ENCODE assay signal across 9 cellular contexts in genomic region chrX:20060961-20061868, GRCh38. TPM values are rescaled to one million over a fixed set of nuclear protein-coding genes. Genes with fewer than 3 reads are reported as not detected.
DNase-seq lines count a peak whose midpoint lies in the region; ATAC-seq, FAIRE-seq and TF ChIP-seq lines count a peak whose summit lies in the region.
"Had no signal": no experiment of that assay in that cellular context is flagged by ENCODE, and none has a peak within 500 bp of the region (broad histone marks: within the 10 kb centered on the region; RNA-seq: fewer than 3 reads in every experiment).

No MANE protein-coding gene starts in this region.

- no peaks in the 10 kb centered on the region for H3K36me3 ChIP-seq in MM.1S (replicated peaks; ENCODE audit: insufficient read depth, low read length)
- H3K36me3 ChIP-seq in GM12878 (ENCODE audit: control insufficient read depth in 2 of 2, insufficient read depth in 2 of 2, low read length in 1 of 2) = no peaks in the 10 kb centered on the region
- no peaks in the 10 kb centered on the region for H3K36me3 ChIP-seq in psoas muscle (ENCODE audit: insufficient read depth in 1 of 2, low read depth in 1 of 2)
- H3K36me3 ChIP-seq in neural progenitor cell = no peaks in the 10 kb centered on the region
- H3K36me3 ChIP-seq: thoracic aorta had no signal

- H3K9me3 ChIP-seq in MM.1S (replicated peaks; ENCODE audit: insufficient read depth, low read length) (no peaks in the 10 kb centered on the region), GM12878 (replicated peaks; ENCODE audit: control insufficient read depth, insufficient read depth, low read length) (no peaks in the 10 kb centered on the region), psoas muscle (no peaks in the 10 kb centered on the region), neural progenitor cell (ENCODE audit: low read depth) (no peaks in the 10 kb centered on the region)
- H3K9me3 ChIP-seq: thoracic aorta had no signal

- H3K79me2 ChIP-seq in MM.1S (ENCODE audit: low read length) (no peaks in the 10 kb centered on the region), GM12878 (ENCODE audit: control insufficient read depth, insufficient read depth, low read length) (no peaks in the 10 kb centered on the region), neural progenitor cell (ENCODE audit: low read depth) (no peaks in the 10 kb centered on the region)

- CTCF ChIA-PET in GM12878 (lab: Yijun Ruan, JAX) = interaction anchor here (0.9 to 10.3 kb wide), 12 partner anchors 10 to 198 kb away, joined by 3 to 183 read pairs (median 4); partner anchors contain the start of gene BCLAF3

- TF ChIP-seq RAD21 in GM12878 (IDR thresholded peaks at IDR 0.05; ENCODE audit: insufficient read depth, low read depth, low read length) = no peak

- FAIRE-seq in GM12878 (lab: Jason Lieb, UNC) = no peak

- peaks cover 4% of the 10 kb centered on the region for H3K4me1 Mint-ChIP-seq in neural progenitor cell

- peak overlapping the region; percentile 70 for H2AFZ ChIP-seq in MM.1S (ENCODE audit: low read length)
- H2AFZ ChIP-seq in GM12878 (ENCODE audit: control insufficient read depth, low read depth, low read length) = no peak overlapping the region
- H2AFZ ChIP-seq in neural progenitor cell (replicated peaks) = no peak overlapping the region

- ATAC-seq in GM18517 (IDR thresholded peaks at IDR 0.05; ENCODE audit: unreplicated experiment) (peak; percentile 81), GM21825 (IDR thresholded peaks at IDR 0.05; ENCODE audit: unreplicated experiment) (peak; percentile 71), GM12878 (peak; percentile 83), psoas muscle (no peak)

- peaks cover 19% of the 10 kb centered on the region for H3F3A ChIP-seq in MM.1S (ENCODE audit: insufficient read depth, low read length)
- H3F3A ChIP-seq in neural progenitor cell (ENCODE audit: low read depth) = no peaks in the 10 kb centered on the region

- H3K9ac ChIP-seq in MM.1S (ENCODE audit: low read length) (peak overlapping the region; percentile 41; the same call in 1 of the 2 replicates), GM12878 (ENCODE audit: control insufficient read depth, insufficient read depth, low read length) (no peak overlapping the region), neural progenitor cell (no peak overlapping the region)

- in situ Hi-C loops in GM12878 (cut with MboI) = loop anchor here (25.0 kb wide), 2 partner anchors 149 to 1674 kb away; no protein-coding TSS in a partner anchor

- no peak for TF ChIP-seq POLR2A in GM12878 (IDR thresholded peaks at IDR 0.05; ENCODE audit: low read depth, low read length)

- intact Hi-C loops in GM12878 (cut with micrococcal nuclease; ENCODE audit: unreplicated experiment) = no loop called here
- intact Hi-C loops in psoas muscle (cut with DNase I) = no loop called here

- H3K27me3 Mint-ChIP-seq in neural progenitor cell (ENCODE audit: insufficient read depth, low read depth) = peaks cover 5% of the 10 kb centered on the region

- BruUV-seq in GM12878 (replicated peaks; lab: Mats Ljungman, UMichigan) = no TSS peak

- H3K27ac Mint-ChIP-seq in neural progenitor cell = no peak overlapping the region

- H3K4me3 ChIP-seq in MM.1S (ENCODE audit: low read length) (no peak overlapping the region; the same call in 1 of the 2 replicates), GM12878 (no peak overlapping the region), psoas muscle (no peak overlapping the region), neural progenitor cell (no peak overlapping the region)
- H3K4me3 ChIP-seq: thoracic aorta had no signal

- 14% methylated on average over 5 of the region's 5 CpGs for WGBS in GM12878 (ENCODE audit: insufficient coverage, insufficient replicate concordance, low lambda C conversion rate, missing lambda C conversion rate)
- 63 to 79% (median 71%) methylated on average over 4 to 5 of the region's 5 CpGs for WGBS in psoas muscle, 3 donors

- peak; percentile 75 for DNase-seq in MM.1S
- peak; percentile 53 for DNase-seq in GM12878 (ENCODE audit: low read depth, low spot score)
- no peak for DNase-seq in psoas muscle
- no peak for DNase-seq in neural progenitor cell (ENCODE audit: low spot score)
- DNase-seq in dermis blood vessel endothelial cell = no peak
- no peak for DNase-seq in NCI-H748 treated with DMSO at 0.1 percent for 48 hours (lab: John Stamatoyannopoulos, UW)

- H3K9me3 Mint-ChIP-seq in neural progenitor cell = peaks cover 2% of the 10 kb centered on the region

- H3K4me1 ChIP-seq in MM.1S (ENCODE audit: low read length) = peaks cover 23% of the 10 kb centered on the region
- no peaks in the 10 kb centered on the region for H3K4me1 ChIP-seq in GM12878 (ENCODE audit: control insufficient read depth, insufficient read depth, low read length)
- no peaks in the 10 kb centered on the region for H3K4me1 ChIP-seq in psoas muscle
- H3K4me1 ChIP-seq in neural progenitor cell = no peaks in the 10 kb centered on the region

- SMC1A ChIA-PET in GM12878 (lab: Charles Lee; ENCODE audit: uncharacterized antibody, unreplicated experiment) = interaction anchor here (0.7 to 1.8 kb wide), 17 partner anchors 8 to 315 kb away, joined by 3 to 12 read pairs (median 3); partner anchors contain the start of gene BCLAF3

- peak overlapping the region; percentile 48 for H3K4me2 ChIP-seq in MM.1S (ENCODE audit: low read depth, low read length)
- no peak overlapping the region for H3K4me2 ChIP-seq in GM12878 (ENCODE audit: control insufficient read depth, insufficient read depth)
- no peak overlapping the region for H3K4me2 ChIP-seq in neural progenitor cell

- TF ChIP-seq EP300 in GM12878 (IDR thresholded peaks at IDR 0.05; ENCODE audit: borderline replicate concordance in 1 of 2, control insufficient read depth in 1 of 2, low read depth in 2 of 2, low read length in 2 of 2) = no peak

- TF ChIP-seq CTCF in MM.1S (IDR thresholded peaks at IDR 0.05; ENCODE audit: low read length) (peak; percentile 27), GM12878 (IDR thresholded peaks at IDR 0.05 in 2 of 3, conservative IDR thresholded peaks at IDR 0.05 in 1 of 3; ENCODE audit: control insufficient read depth in 2 of 3, extremely low read depth in 1 of 3, insufficient read depth in 1 of 3, low read depth in 3 of 3, low read length in 3 of 3) (0 out of 6 replicates have a peak, but pooled peaks of 1 of the 3 experiments have one; percentile 7), psoas muscle (IDR thresholded peaks at IDR 0.05) (no peak), neural progenitor cell (IDR thresholded peaks at IDR 0.05) (no peak)

- no peaks in the 10 kb centered on the region for H3K9me2 ChIP-seq in MM.1S (replicated peaks; ENCODE audit: insufficient read depth, low read length)

- no peak overlapping the region for H3K4me3 Mint-ChIP-seq in neural progenitor cell

- POLR2A ChIA-PET in GM12878 (lab: Charles Lee) = interaction anchor here (0.8 to 1.9 kb wide), 5 partner anchors 9 to 156 kb away, joined by 3 to 8 read pairs (median 4); no protein-coding TSS in a partner anchor

- H3K27me3 ChIP-seq in MM.1S (replicated peaks; ENCODE audit: insufficient read depth, low read length) (no peaks in the 10 kb centered on the region), GM12878 (replicated peaks in 1 of 2; ENCODE audit: control insufficient read depth in 2 of 2, insufficient read depth in 2 of 2, low read length in 1 of 2) (no peaks in the 10 kb centered on the region), psoas muscle (ENCODE audit: insufficient read depth in 3 of 3, low read length in 2 of 3) (peaks cover 0 to under 1% (median 0%) of the 10 kb centered on the region in 3 donors), neural progenitor cell (no peaks in the 10 kb centered on the region)

- RAD21 ChIA-PET in GM12878 (lab: Charles Lee; ENCODE audit: unreplicated experiment) = interaction anchor here (0.5 to 1.9 kb wide), 14 partner anchors 10 to 689 kb away, joined by 3 to 13 read pairs (median 3); no protein-coding TSS in a partner anchor

- H4K20me1 ChIP-seq in MM.1S (ENCODE audit: insufficient read depth, low read length) = no peaks in the 10 kb centered on the region
- no peaks in the 10 kb centered on the region for H4K20me1 ChIP-seq in GM12878 (ENCODE audit: control insufficient read depth, insufficient read depth)
- H4K20me1 ChIP-seq in neural progenitor cell (ENCODE audit: low read depth) = no peaks in the 10 kb centered on the region

- no peaks in the 10 kb centered on the region for H3K36me3 Mint-ChIP-seq in neural progenitor cell

- H3K27ac ChIP-seq in MM.1S (ENCODE audit: low read length) (peak overlapping the region; percentile 90), GM12878 (ENCODE audit: control insufficient read depth, insufficient read depth) (no peak overlapping the region), psoas muscle (no peak overlapping the region), neural progenitor cell (no peak overlapping the region)
- H3K27ac ChIP-seq: thoracic aorta had no signal

TF ChIP-seq in GM12878, 131 proteins besides CTCF, POLR2A, EP300 and RAD21 (continues in another document):
- TF ChIP-seq, protein P1, sequence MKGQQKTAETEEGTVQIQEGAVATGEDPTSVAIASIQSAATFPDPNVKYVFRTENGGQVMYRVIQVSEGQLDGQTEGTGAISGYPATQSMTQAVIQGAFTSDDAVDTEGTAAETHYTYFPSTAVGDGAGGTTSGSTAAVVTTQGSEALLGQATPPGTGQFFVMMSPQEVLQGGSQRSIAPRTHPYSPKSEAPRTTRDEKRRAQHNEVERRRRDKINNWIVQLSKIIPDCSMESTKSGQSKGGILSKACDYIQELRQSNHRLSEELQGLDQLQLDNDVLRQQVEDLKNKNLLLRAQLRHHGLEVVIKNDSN (IDR thresholded peaks at IDR 0.05; ENCODE audit: borderline replicate concordance, extremely low read length, insufficient read depth, low read depth, low read length) = no peak

RNA-seq across cellular contexts. Expression of gene MAP7D2, which starts 55.5 kb away (rescaled TPM):
- 0.38 and 0.86 TPM in 2 replicates for total RNA-seq in GM12878 (2013; cell fraction: nucleolus; rRNA removed)
- 0.06 and 0.27 TPM in 2 replicates for total RNA-seq in GM12878 (2014; rRNA removed)
- 0.23 and 0.54 TPM in 2 replicates for total RNA-seq in GM12878 (2014; rRNA removed; fragmentation: Illumina TruSeq; extraction: Trizol)
- 0.13 and 0.19 TPM in 2 replicates for total RNA-seq in GM12878 (2021)
- 0.17 TPM for polyA plus RNA-seq in GM12878 (2011; ENCODE audit: low read depth)
- 18.4 and 26.1 TPM in 2 replicates for polyA plus RNA-seq in GM12878 (2011; rRNA removed)
- 13.3 and 13.9 TPM in 2 replicates for polyA plus RNA-seq in GM12878 (2011; cell fraction: cytosol; rRNA removed)
- 19.8 TPM in 2 replicates for polyA plus RNA-seq in GM12878 (2011; cell fraction: nucleus; rRNA removed)
- 0.28 and 0.87 TPM in 2 replicates for polyA plus RNA-seq in GM12878 (2012)
- polyA plus RNA-seq in GM12878 (2014; fragmentation: Illumina TruSeq; extraction: Trizol) = 0.25 and 0.33 TPM in 2 replicates
- under 1 TPM; 0.16 to 0.27 TPM for polyA plus RNA-seq in GM12878 (2014; fragmentation: Nextera tagmentation; extraction: Ambion mirVana)
- 0.19 and 0.61 TPM in 2 replicates for polyA plus RNA-seq in GM12878 (2014; rRNA removed)
- polyA plus RNA-seq in GM12878 (2016; fragmentation: Nextera tagmentation; extraction: Ambion mirVana) = under 1 TPM; 0.16 to 0.25 TPM
- 11.3 and 12.8 TPM in 2 replicates for polyA minus RNA-seq in GM12878 (2011; rRNA and poly(A)+ RNA removed)
- 2.3 and 7.2 TPM in 2 replicates for polyA minus RNA-seq in GM12878 (2011; cell fraction: cytosol; rRNA and poly(A)+ RNA removed)
- 4.0 and 4.6 TPM in 2 replicates for polyA minus RNA-seq in GM12878 (2011; cell fraction: nucleus; rRNA and poly(A)+ RNA removed)
- total RNA-seq in psoas muscle = 1 to 10 TPM in 1 of 4 donors, under 1 TPM in 2, not detected in 1; 0.32 to 1.2 (median 0.48) TPM
- under 1 TPM; 0.07 to 0.55 (median 0.43) TPM for polyA plus RNA-seq in psoas muscle
- 2.0 and 2.6 TPM in 2 replicates for total RNA-seq in neural progenitor cell (ENCODE audit: low replicate concordance)
- total RNA-seq in dermis blood vessel endothelial cell = 0.09 and 0.17 TPM in 2 replicates

Comparison
In these comparisons a context has a peak if more than half of its experiments do, and no peak if none do; other contexts are left out.
1. ATAC-seq: peak in GM18517 (single experiment), GM21825 (single experiment) and GM12878 (single experiment); none in psoas muscle (0 of 4).
2. DNase-seq: peak in MM.1S (single experiment) and GM12878 (single experiment); none in psoas muscle (0 of 2), neural progenitor cell (single experiment), dermis blood vessel endothelial cell (single experiment) and NCI-H748 treated with DMSO at 0.1 percent for 48 hours (single experiment).